In the genomic region with DNA sequence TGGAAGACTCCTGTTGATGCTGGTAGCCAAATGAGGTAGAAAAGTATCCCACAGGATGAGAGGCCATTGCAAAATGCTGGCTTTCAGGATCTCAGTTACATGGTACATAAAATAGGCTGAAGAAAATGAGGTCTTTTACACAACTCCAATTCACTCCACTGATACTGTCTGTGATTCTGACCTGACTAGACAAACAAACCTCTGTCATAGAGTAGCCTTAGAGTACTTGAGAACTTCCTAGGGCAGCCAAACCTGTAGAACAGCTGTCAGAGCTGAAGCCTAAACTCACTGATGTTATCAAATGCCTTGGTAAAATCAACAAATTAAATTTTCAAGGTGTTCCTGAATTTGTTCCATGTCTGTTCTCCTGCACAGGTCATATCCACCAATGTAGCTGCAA, we compare ENCODE assay signal across 26 cellular contexts. TPM values are rescaled to one million over a fixed set of nuclear protein-coding genes. Genes with fewer than 3 reads are reported as not detected.
DNase-seq lines count a peak whose midpoint lies in the region; ATAC-seq, FAIRE-seq and TF ChIP-seq lines count a peak whose summit lies in the region.
"Had no signal": no experiment of that assay in that cellular context is flagged by ENCODE, and none has a peak within 500 bp of the region (broad histone marks: within the 10 kb centered on the region; RNA-seq: fewer than 3 reads in every experiment).

No MANE protein-coding gene starts in this region.

- no peak overlapping the region for H3K27ac Mint-ChIP-seq in astrocyte (ENCODE audit: unreplicated experiment)
- H3K27ac Mint-ChIP-seq: CD8-positive, alpha-beta memory T cell had no signal

- H3K27ac ChIP-seq in astrocyte (ENCODE audit: low read depth, low read length): no peak overlapping the region
- no peak overlapping the region for H3K27ac ChIP-seq in prostate gland
- no peak overlapping the region for H3K27ac ChIP-seq in uterus
- H3K27ac ChIP-seq: HL-60, RWPE1 had no signal

- intact Hi-C loops in prostate gland (cut with DNase I): no loop called here
- intact Hi-C loops in uterus (cut with DNase I; ENCODE audit: low total_unique reads): no loop called here

- H3K4me2 ChIP-seq in astrocyte (ENCODE audit: low read length): no peak overlapping the region

- H3K79me2 ChIP-seq in astrocyte (ENCODE audit: insufficient read depth, low read length): no peaks in the 10 kb centered on the region

- FAIRE-seq in astrocyte (lab: Jason Lieb, UNC): no peak
- FAIRE-seq: D721Med had no signal

- no peak for ATAC-seq in HG03469 (IDR thresholded peaks at IDR 0.05; ENCODE audit: unreplicated experiment)
- ATAC-seq: SK-N-SH treated with all-trans-retinoic acid at 6 μM for 48 hours had no signal

- H3K27me3 ChIP-seq in astrocyte (ENCODE audit: insufficient read depth, low read length) (no peaks in the 10 kb centered on the region), prostate gland (replicated peaks; ENCODE audit: insufficient read depth) (no peaks in the 10 kb centered on the region), uterus (no peaks in the 10 kb centered on the region)

- no peak overlapping the region for H3K9ac ChIP-seq in astrocyte (ENCODE audit: low read length)

- H3K36me3 Mint-ChIP-seq in astrocyte (ENCODE audit: low read depth, unreplicated experiment): peaks cover 2% of the 10 kb centered on the region

- H3K9me3 Mint-ChIP-seq in astrocyte (ENCODE audit: unreplicated experiment): no peaks in the 10 kb centered on the region
- H3K9me3 Mint-ChIP-seq: CD8-positive, alpha-beta memory T cell had no signal

- DNase-seq in NCI-H2029 treated with DMSO at 0.1 percent for 48 hours (lab: John Stamatoyannopoulos, UW) (peak; percentile 46), NCI-H2029 (lab: John Stamatoyannopoulos, UW) (no peak), NCI-H2196 (lab: John Stamatoyannopoulos, UW; ENCODE audit: unreplicated experiment) (peak; percentile 39), astrocyte (ENCODE audit: low read depth) (peak; percentile 25), prostate gland (ENCODE audit: low spot score) (peak; percentile 71), uterus (no peak), foreskin fibroblast (no peak)
- DNase-seq: 8988T; C1 segment of cervical spinal cord; CD8-positive, alpha-beta memory T cell; DMS79; H7; KBM-7; NCI-H1092; NCI-H1436 treated with DMSO at 0.1 percent for 48 hours; NCI-H1930; NCI-H2171 treated with DMSO at 0.1 percent for 48 hours; NCI-H446 treated with DMSO at 0.1 percent for 48 hours; NCI-H748 treated with DMSO at 0.1 percent for 48 hours; SHP77 treated with DMSO at 0.1 percent for 48 hours had no signal

- no peak overlapping the region for H2AFZ ChIP-seq in astrocyte (ENCODE audit: low read depth, low read length)

- TF ChIP-seq POLR2A in prostate gland (IDR thresholded peaks at IDR 0.05) (no peak), uterus (IDR thresholded peaks at IDR 0.05) (no peak)

- no peaks in the 10 kb centered on the region for H3K36me3 ChIP-seq in astrocyte (ENCODE audit: insufficient read depth, low read length)
- H3K36me3 ChIP-seq in prostate gland: no peaks in the 10 kb centered on the region
- H3K36me3 ChIP-seq in uterus: no peaks in the 10 kb centered on the region

- H3K4me1 ChIP-seq in astrocyte (ENCODE audit: insufficient read depth, low read length) (no peaks in the 10 kb centered on the region), prostate gland (replicated peaks) (peaks cover 6% of the 10 kb centered on the region), uterus (no peaks in the 10 kb centered on the region)

- no peaks in the 10 kb centered on the region for H3K27me3 Mint-ChIP-seq in astrocyte (ENCODE audit: low read depth, unreplicated experiment)

- no peak for TF ChIP-seq CTCF in astrocyte (IDR thresholded peaks at IDR 0.05; ENCODE audit: insufficient read depth, low read depth, low read length)
- TF ChIP-seq CTCF in prostate gland (IDR thresholded peaks at IDR 0.05): no peak
- TF ChIP-seq CTCF in uterus (IDR thresholded peaks at IDR 0.05): no peak
- no peak for TF ChIP-seq CTCF in foreskin fibroblast (IDR thresholded peaks at IDR 0.05; ENCODE audit: low read depth, low read length)

- H3K9me3 ChIP-seq in astrocyte (ENCODE audit: insufficient read depth, low read depth, low read length): no peaks in the 10 kb centered on the region
- H3K9me3 ChIP-seq in prostate gland: no peaks in the 10 kb centered on the region
- H3K9me3 ChIP-seq in uterus: no peaks in the 10 kb centered on the region

- no peak overlapping the region for H3K4me3 Mint-ChIP-seq in astrocyte (ENCODE audit: unreplicated experiment)
- H3K4me3 Mint-ChIP-seq: CD8-positive, alpha-beta memory T cell had no signal

- H4K20me1 ChIP-seq in astrocyte (ENCODE audit: insufficient read depth, low read length): no peaks in the 10 kb centered on the region

- H3K4me1 Mint-ChIP-seq in astrocyte (ENCODE audit: low read depth, unreplicated experiment): no peaks in the 10 kb centered on the region
- H3K4me1 Mint-ChIP-seq: CD8-positive, alpha-beta memory T cell had no signal

- H3K4me3 ChIP-seq in astrocyte (ENCODE audit: insufficient read depth, low read depth, low read length) (no peak overlapping the region), prostate gland (no peak overlapping the region), uterus (no peak overlapping the region), foreskin fibroblast (ENCODE audit: low read depth in 1 of 2, low read length in 2 of 2) (no peak overlapping the region)

RNA-seq across cellular contexts. Expression of gene POGLUT3, which starts 26.2 kb away (rescaled TPM):
- total RNA-seq in astrocyte (18.5 and 20.0 TPM in 2 replicates), prostate gland (10 to 100 TPM; 19.2 to 25.0 TPM), uterus (100 to 1,000 TPM in 1 of 4 donors, 10 to 100 TPM in 3; 30.0 to 106 (median 51.1) TPM)

RNA-seq across cellular contexts. Expression of gene C11orf65, which starts 57.1 kb away (rescaled TPM):
- total RNA-seq in astrocyte (0.77 and 1.00 TPM in 2 replicates), prostate gland (1 to 10 TPM in 1 of 2 donors, under 1 TPM in 1; 0.18 to 4.3 TPM), uterus (1 to 10 TPM in 1 of 4 donors, under 1 TPM in 1, not detected in 2; 0.46 to 1.1 TPM)
- total RNA-seq: HT1080 had no signal

Comparison
In these comparisons a context has a peak if more than half of its experiments do, and no peak if none do; other contexts are left out.
1. DNase-seq: peak in NCI-H2029 treated with DMSO at 0.1 percent for 48 hours (single experiment), NCI-H2196 (single experiment), astrocyte (single experiment) and prostate gland (single experiment); none in NCI-H2029 (single experiment), uterus (0 of 2) and foreskin fibroblast (0 of 2).